10 cellular contexts compared by ENCODE assay signal in genomic region chr14:89625208-89625987, GRCh38.
DNase-seq lines count a peak whose midpoint lies in the region; TF ChIP-seq lines count a peak whose summit lies in the region.
"Had no signal": no experiment of that assay in that cellular context is flagged by ENCODE, and none has a peak within 500 bp of the region (broad histone marks: within the 10 kb centered on the region; RNA-seq: fewer than 3 reads in every experiment).

No MANE protein-coding gene starts in this region.

- H3K36me3 ChIP-seq in stomach: no peaks in the 10 kb centered on the region
- H3K36me3 ChIP-seq: lower lobe of right lung had no signal

- WGBS in stomach, 5 donors: 40 to 56% (median 45%) methylated on average over 27 to 28 of the region's 28 CpGs

- no peak for TF ChIP-seq CTCF in stomach (IDR thresholded peaks at IDR 0.05)

- no peaks in the 10 kb centered on the region for H3K27me3 ChIP-seq in stomach

- peak overlapping the region in 1 of 5 donors; percentile 3 for H3K27ac ChIP-seq in stomach
- H3K27ac ChIP-seq: 22Rv1, lower lobe of right lung had no signal

- H3K9me3 ChIP-seq in stomach: no peaks in the 10 kb centered on the region
- H3K9me3 ChIP-seq: lower lobe of right lung had no signal

- no peak overlapping the region for H3K4me3 ChIP-seq in stomach
- H3K4me3 ChIP-seq: lower lobe of right lung had no signal

- DNase-seq in DMS 273 (lab: John Stamatoyannopoulos, UW; ENCODE audit: unreplicated experiment) (peak; percentile 63), DMS 273 treated with DMSO at 0.1 percent for 48 hours (lab: John Stamatoyannopoulos, UW) (no peak), NCI-H2171 (lab: John Stamatoyannopoulos, UW) (peak; percentile 78), dermis blood vessel endothelial cell (peak; percentile 52), nucleus accumbens (lab: John Stamatoyannopoulos, UW) (peak in 42 of 56 donors; percentile 7 to 65 (median 27)), AG08395 (ENCODE audit: low spot score) (no peak), HPDE6-E6E7 (ENCODE audit: extremely low spot score) (no peak), stomach (no peak)
- DNase-seq: lower lobe of right lung had no signal

- TF ChIP-seq POLR2A in stomach (IDR thresholded peaks at IDR 0.05): no peak

- intact Hi-C loops in stomach (cut with DNase I; ENCODE audit: low total_unique reads): no loop called here

- TF ChIP-seq EP300 in stomach (IDR thresholded peaks at IDR 0.05): no peak

- H3K4me1 ChIP-seq in stomach: peaks cover 0 to 17% (median 12%) of the 10 kb centered on the region in 4 donors
- H3K4me1 ChIP-seq: lower lobe of right lung had no signal

Comparison
In these comparisons a context has a peak if more than half of its experiments do, and no peak if none do; other contexts are left out.
1. DNase-seq: peak in DMS 273 (single experiment), NCI-H2171 (single experiment), dermis blood vessel endothelial cell (single experiment) and nucleus accumbens (42 of 56); none in DMS 273 treated with DMSO at 0.1 percent for 48 hours (single experiment), AG08395 (single experiment), HPDE6-E6E7 (single experiment) and stomach (single experiment).